In the genomic region with DNA sequence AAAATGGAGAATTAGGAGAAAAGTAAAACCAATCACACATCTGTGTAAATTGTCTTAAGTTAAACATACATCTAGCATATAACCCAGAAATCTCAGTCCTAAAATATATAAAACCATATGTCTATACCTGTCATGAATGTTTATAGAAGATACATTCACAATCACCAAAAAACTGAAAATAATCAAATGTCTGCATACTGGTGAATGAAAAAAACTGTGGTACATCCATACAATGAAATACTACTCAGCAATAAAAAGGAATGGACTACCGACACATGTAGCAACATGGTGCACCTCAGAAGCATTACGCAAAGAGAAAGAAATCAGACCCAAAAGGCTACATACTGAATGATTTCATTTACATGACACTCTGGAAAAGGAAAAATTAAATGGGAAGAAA, we compare ENCODE assay signal across 26 cellular contexts. TPM values are rescaled to one million over a fixed set of nuclear protein-coding genes. Genes with fewer than 3 reads are reported as not detected.
DNase-seq lines count a peak whose midpoint lies in the region; ATAC-seq, FAIRE-seq and TF ChIP-seq lines count a peak whose summit lies in the region.
"Had no signal": no experiment of that assay in that cellular context is flagged by ENCODE, and none has a peak within 500 bp of the region (broad histone marks: within the 10 kb centered on the region; RNA-seq: fewer than 3 reads in every experiment).

No MANE protein-coding gene starts in this region.

- peaks cover 1% of the 10 kb centered on the region for H3K27me3 Mint-ChIP-seq in endothelial cell (ENCODE audit: unreplicated experiment)
- H3K27me3 Mint-ChIP-seq: CD4-positive, CD25-positive, alpha-beta regulatory T cell had no signal

- no peak overlapping the region for H3K27ac Mint-ChIP-seq in endothelial cell (ENCODE audit: unreplicated experiment)
- H3K27ac Mint-ChIP-seq: CD14-positive monocyte; CD4-positive, alpha-beta memory T cell; CD4-positive, CD25-positive, alpha-beta regulatory T cell; CD8-positive, alpha-beta memory T cell had no signal

- H3F3A ChIP-seq in SK-N-SH (replicated peaks; ENCODE audit: insufficient read depth): no peaks in the 10 kb centered on the region

- no peak for DNase-seq in SK-N-SH
- DNase-seq in endothelial cell (ENCODE audit: low spot score): no peak
- DNase-seq in NCI-H748 treated with DMSO at 0.1 percent for 48 hours (lab: John Stamatoyannopoulos, UW): no peak
- DNase-seq in sciatic nerve (ENCODE audit: low spot score): no peak
- DNase-seq: ACHN; BE2C; C1 segment of cervical spinal cord; CD4-positive, alpha-beta memory T cell; CD4-positive, CD25-positive, alpha-beta regulatory T cell; CD8-positive, alpha-beta memory T cell; COR-L47; DMS 273 treated with DMSO at 0.1 percent for 48 hours; DMS153; DMS53; DMS79; DND-41; EL; GDM1 had no signal

- TF ChIP-seq EP300 in SK-N-SH (IDR thresholded peaks at IDR 0.05; ENCODE audit: borderline replicate concordance in 1 of 2, low read depth in 1 of 2, low read length in 1 of 2): no peak

- CTCF ChIA-PET in SK-N-SH (lab: Yijun Ruan, JAX): interaction anchor here (0.7 to 1.0 kb wide), 2 partner anchors 72 to 1423 kb away, joined by 3 to 4 read pairs; no protein-coding TSS in a partner anchor

- no peak overlapping the region for H2AFZ ChIP-seq in SK-N-SH (ENCODE audit: low read depth)

- POLR2A ChIA-PET in SK-N-SH (lab: Yijun Ruan, JAX): no interaction called here

- FAIRE-seq in TTC549 (lab: Jason Lieb, UNC): peak; percentile 22
- FAIRE-seq: GM12878, GM12892, GM18507 had no signal

- intact Hi-C loops in sciatic nerve (cut with DNase I): no loop called here

- TF ChIP-seq RAD21 in SK-N-SH (IDR thresholded peaks at IDR 0.05; ENCODE audit: low read length): no peak

- H3K36me3 Mint-ChIP-seq in endothelial cell (ENCODE audit: low read depth, unreplicated experiment): peaks cover 9% of the 10 kb centered on the region
- H3K36me3 Mint-ChIP-seq: CD4-positive, alpha-beta memory T cell; CD4-positive, CD25-positive, alpha-beta regulatory T cell; CD8-positive, alpha-beta memory T cell had no signal

- TF ChIP-seq CTCF in SK-N-SH (IDR thresholded peaks at IDR 0.05) (no peak), endothelial cell (IDR thresholded peaks at IDR 0.05; ENCODE audit: unreplicated experiment) (no peak)

- H3K4me3 ChIP-seq in SK-N-SH (ENCODE audit: low read depth in 2 of 2, low read length in 1 of 2): no peak overlapping the region
- H3K4me3 ChIP-seq: BLaER1, GM12878 had no signal

- ATAC-seq in SK-N-SH treated with all-trans-retinoic acid at 6 μM for 48 hours (no peak), sciatic nerve (no peak)
- ATAC-seq: GM12878 had no signal

- no peak overlapping the region for H3K9ac ChIP-seq in SK-N-SH
- H3K9ac ChIP-seq: BLaER1 had no signal

- H4K20me1 ChIP-seq in SK-N-SH (ENCODE audit: insufficient read depth): no peaks in the 10 kb centered on the region
- H4K20me1 ChIP-seq: BLaER1 had no signal

- peaks cover 5% of the 10 kb centered on the region for H3K9me3 Mint-ChIP-seq in endothelial cell (ENCODE audit: unreplicated experiment)

- H3K27ac ChIP-seq in SK-N-SH (ENCODE audit: low read depth in 2 of 2, low read length in 1 of 2): no peak overlapping the region
- H3K27ac ChIP-seq: 22Rv1, BLaER1 had no signal

- no peaks in the 10 kb centered on the region for H3K9me2 ChIP-seq in SK-N-SH

- no peaks in the 10 kb centered on the region for H3K9me3 ChIP-seq in SK-N-SH
- H3K9me3 ChIP-seq: BE2C had no signal

- H3K4me3 Mint-ChIP-seq in endothelial cell (ENCODE audit: unreplicated experiment): peak overlapping the region; percentile 11
- H3K4me3 Mint-ChIP-seq: CD14-positive monocyte; CD4-positive, alpha-beta memory T cell; CD4-positive, CD25-positive, alpha-beta regulatory T cell; CD8-positive, alpha-beta memory T cell had no signal

- no peaks in the 10 kb centered on the region for H3K4me1 ChIP-seq in SK-N-SH (ENCODE audit: control insufficient read depth in 1 of 2, insufficient read depth in 2 of 2, low read depth in 1 of 2, low read length in 1 of 2)
- H3K4me1 ChIP-seq: BE2C, BLaER1 had no signal

- no peaks in the 10 kb centered on the region for H3K36me3 ChIP-seq in SK-N-SH (replicated peaks in 1 of 2; ENCODE audit: control insufficient read depth in 1 of 2, insufficient read depth in 2 of 2, low read length in 1 of 2)
- H3K36me3 ChIP-seq: BE2C, BLaER1 had no signal

- WGBS in SK-N-SH (ENCODE audit: low lambda C conversion rate): 89% methylated on average over 2 of the region's 2 CpGs

- no peak overlapping the region for H3K4me2 ChIP-seq in SK-N-SH
- H3K4me2 ChIP-seq: BLaER1 had no signal

- no peaks in the 10 kb centered on the region for H3K27me3 ChIP-seq in SK-N-SH (ENCODE audit: insufficient read depth)
- H3K27me3 ChIP-seq: BE2C, BLaER1 had no signal

- no peaks in the 10 kb centered on the region for H3K4me1 Mint-ChIP-seq in endothelial cell (ENCODE audit: unreplicated experiment)
- H3K4me1 Mint-ChIP-seq: CD14-positive monocyte; CD4-positive, alpha-beta memory T cell; CD4-positive, CD25-positive, alpha-beta regulatory T cell; CD8-positive, alpha-beta memory T cell had no signal

- no peaks in the 10 kb centered on the region for H3K79me2 ChIP-seq in SK-N-SH (ENCODE audit: insufficient read depth)

TF ChIP-seq in SK-N-SH treated with all-trans-retinoic acid at 6 μM for 48 hours, 23 proteins besides CTCF, POLR2A, EP300 and RAD21:
- TF ChIP-seq ZNF8 (CRISPR knock-in tag; IDR thresholded peaks at IDR 0.05) (peak; percentile 96), ZNF70 (CRISPR knock-in tag; IDR thresholded peaks at IDR 0.05) (no peak)

TF ChIP-seq in SK-N-SH, 30 proteins besides CTCF, POLR2A, EP300 and RAD21:
- TF ChIP-seq TEAD4 (IDR thresholded peaks at IDR 0.05; ENCODE audit: borderline replicate concordance, insufficient read depth) (no peak), PBX3 (IDR thresholded peaks at IDR 0.05) (no peak)
TF ChIP-seq in SK-N-SH: peak in this region for 0.

RNA-seq across cellular contexts. Expression of gene SEC16B, which starts 47.7 kb away (rescaled TPM):
- polyA plus RNA-seq in SK-N-SH (2012; rRNA removed): 0.31 and 0.32 TPM in 2 replicates
- polyA plus RNA-seq in SK-N-SH (2012; cell fraction: cytosol; rRNA removed): 0.18 TPM in 2 replicates
- polyA plus RNA-seq in SK-N-SH (2012; cell fraction: nucleus; rRNA removed): 1.1 and 1.7 TPM in 2 replicates
- total RNA-seq in endothelial cell (ENCODE audit: unreplicated experiment): 0.49 TPM
- total RNA-seq in sciatic nerve: 4.8 TPM
- total RNA-seq: CD4-positive, alpha-beta memory T cell; CD4-positive, CD25-positive, alpha-beta regulatory T cell; CD8-positive, alpha-beta memory T cell had no signal
- polyA plus RNA-seq: CD4-positive, alpha-beta memory T cell; CD4-positive, CD25-positive, alpha-beta regulatory T cell; CD8-positive, alpha-beta memory T cell had no signal
